19 cellular contexts compared by ENCODE assay signal in genomic region chr3:156688849-156689452, GRCh38. TPM values are rescaled to one million over a fixed set of nuclear protein-coding genes. Genes with fewer than 3 reads are reported as not detected.
DNase-seq lines count a peak whose midpoint lies in the region; ATAC-seq, FAIRE-seq and TF ChIP-seq lines count a peak whose summit lies in the region.
"Had no signal": no experiment of that assay in that cellular context is flagged by ENCODE, and none has a peak within 500 bp of the region (broad histone marks: within the 10 kb centered on the region; RNA-seq: fewer than 3 reads in every experiment).

No MANE protein-coding gene starts in this region.

- H4K20me1 ChIP-seq in K562 (replicated peaks; ENCODE audit: control insufficient read depth, insufficient read depth, low read length) = peaks cover 20% of the 10 kb centered on the region; the same call in 1 of the 2 replicates

- 37% methylated on average over 5 of the region's 5 CpGs for WGBS in K562 (ENCODE audit: insufficient coverage, low coverage, missing lambda C conversion rate)

- peak overlapping the region; percentile 0 for H3K4me3 Mint-ChIP-seq in activated CD4-positive, alpha-beta T cell treated with anti-CD3 and anti-CD28 coated beads, Interleukin-2, amount 10 ng/mL, durations not matched to agents 24 days and 14 days
- H3K4me3 Mint-ChIP-seq: activated naive CD8-positive, alpha-beta T cell treated with anti-CD3 and anti-CD28 coated beads, Interleukin-2, amount 50 U/mL, for 24 hours; stimulated activated memory B cell treated with anti-CD40 and anti-IgM and Interleukin-4, amounts not matched to agents 10 μg/mL and 1 μg/mL and 100 μg/mL, for 72 hours had no signal

- TF ChIP-seq CTCF in HEK293 (tag by site-specific recombination; IDR thresholded peaks at IDR 0.05) (no peak), K562 (IDR thresholded peaks at IDR 0.05 in 2 of 3, conservative IDR thresholded peaks at IDR 0.05 in 1 of 3; ENCODE audit: insufficient read depth in 2 of 3, low read depth in 1 of 3, low read length in 3 of 3) (no peak), parathyroid adenoma (IDR thresholded peaks at IDR 0.05) (no peak)

- TF ChIP-seq RAD21 in K562 (CRISPR knock-in tag; conservative IDR thresholded peaks at IDR 0.05 in 1 of 2, IDR thresholded peaks at IDR 0.05 in 1 of 2) = no peak

- no peak overlapping the region for H3K27ac Mint-ChIP-seq in activated CD4-positive, alpha-beta T cell treated with anti-CD3 and anti-CD28 coated beads, Interleukin-2, amount 10 ng/mL, durations not matched to agents 24 days and 14 days
- H3K27ac Mint-ChIP-seq: activated naive CD8-positive, alpha-beta T cell treated with anti-CD3 and anti-CD28 coated beads, Interleukin-2, amount 50 U/mL, for 24 hours; stimulated activated memory B cell treated with anti-CD40 and anti-IgM and Interleukin-4, amounts not matched to agents 10 μg/mL and 1 μg/mL and 100 μg/mL, for 72 hours had no signal

- peaks cover 70% of the 10 kb centered on the region for H3K4me1 Mint-ChIP-seq in activated CD4-positive, alpha-beta T cell treated with anti-CD3 and anti-CD28 coated beads, Interleukin-2, amount 10 ng/mL, durations not matched to agents 24 days and 14 days

- BruUV-seq in K562 (replicated peaks; lab: Mats Ljungman, UMichigan) = no TSS peak

- in situ Hi-C loops in K562 (cut with MboI) = loop anchor here (10.0 to 25.0 kb wide), 3 partner anchors 396 to 552 kb away; no protein-coding TSS in a partner anchor

- ATAC-seq in K562 = peak; percentile 60
- no peak for ATAC-seq in HG03457 (IDR thresholded peaks at IDR 0.05; ENCODE audit: unreplicated experiment)
- ATAC-seq: stimulated activated memory B cell treated with anti-CD40 and anti-IgM and Interleukin-4, amounts not matched to agents 10 μg/mL and 1 μg/mL and 100 μg/mL, for 72 hours had no signal

- no peaks in the 10 kb centered on the region for H3K36me3 ChIP-seq in HEK293 (ENCODE audit: control insufficient read depth in 2 of 2, insufficient read depth in 1 of 2, low read length in 2 of 2)
- H3K36me3 ChIP-seq in K562 (ENCODE audit: control insufficient read depth, insufficient read depth, low read length) = peaks cover 51% of the 10 kb centered on the region; the same call in 2 of the 3 replicates
- H3K36me3 ChIP-seq in parathyroid adenoma (ENCODE audit: control insufficient read depth, insufficient read depth, low read length) = no peaks in the 10 kb centered on the region
- H3K36me3 ChIP-seq: HAP-1 had no signal

- no peak for FAIRE-seq in K562 (lab: Jason Lieb, UNC)

- H3K27ac ChIP-seq in HEK293 (ENCODE audit: extremely low read depth, low read depth, low read length) (no peak overlapping the region), K562 (ENCODE audit: extremely low read depth, low read depth, low read length) (0 out of 3 replicates have a peak overlapping the region, but pooled peaks have one; percentile 27), parathyroid adenoma (peak overlapping the region; percentile 76), substantia nigra (ENCODE audit: low read depth, low read length, poor library complexity, severe bottlenecking) (no peak overlapping the region)
- H3K27ac ChIP-seq: upper lobe of left lung had no signal

- H3K4me2 ChIP-seq in K562 (ENCODE audit: insufficient read depth, low read length) = peak overlapping the region; percentile 6; the same call in 1 of the 2 replicates
- H3K4me2 ChIP-seq in parathyroid adenoma (ENCODE audit: low read length) = peak overlapping the region; percentile 56

- TF ChIP-seq EP300 in K562 (IDR thresholded peaks at IDR 0.05; ENCODE audit: low read length) = no peak

- no peaks in the 10 kb centered on the region for H3K9me3 Mint-ChIP-seq in activated CD4-positive, alpha-beta T cell treated with anti-CD3 and anti-CD28 coated beads, Interleukin-2, amount 10 ng/mL, durations not matched to agents 24 days and 14 days
- H3K9me3 Mint-ChIP-seq: activated naive CD8-positive, alpha-beta T cell treated with anti-CD3 and anti-CD28 coated beads, Interleukin-2, amount 50 U/mL, for 24 hours; stimulated activated memory B cell treated with anti-CD40 and anti-IgM and Interleukin-4, amounts not matched to agents 10 μg/mL and 1 μg/mL and 100 μg/mL, for 72 hours had no signal

- peaks cover 39% of the 10 kb centered on the region for H3K36me3 Mint-ChIP-seq in activated CD4-positive, alpha-beta T cell treated with anti-CD3 and anti-CD28 coated beads, Interleukin-2, amount 10 ng/mL, durations not matched to agents 24 days and 14 days (ENCODE audit: low read depth)

- intact Hi-C loops in activated CD4-positive, alpha-beta T cell treated with anti-CD3 and anti-CD28 coated beads, Interleukin-2, amount 10 ng/mL, durations not matched to agents 24 days and 14 days (cut with micrococcal nuclease) = loop anchor here (5.0 kb wide), 1 partner anchor 33 kb away; no protein-coding TSS in a partner anchor
- intact Hi-C loops in K562 (cut with micrococcal nuclease) = loop anchor here (5.0 kb wide), 1 partner anchor 128 kb away; no protein-coding TSS in a partner anchor

- CTCF ChIA-PET in HEK293 (lab: Yijun Ruan, JAX) = no interaction called here
- CTCF ChIA-PET in K562 (lab: Yijun Ruan, JAX; ENCODE audit: low intra/inter-chr PET ratio) = no interaction called here

- no peak for DNase-seq in activated CD4-positive, alpha-beta T cell treated with anti-CD3 and anti-CD28 coated beads, Interleukin-2, amount 10 ng/mL, durations not matched to agents 24 days and 14 days
- no peak for DNase-seq in activated CD4-positive, alpha-beta T cell treated with anti-CD3 and anti-CD28 coated beads for 1 hour
- no peak for DNase-seq in K562 (ENCODE audit: extremely low read depth in 1 of 4, low spot score in 3 of 4)
- no peak for DNase-seq in substantia nigra (lab: John Stamatoyannopoulos, UW)
- no peak for DNase-seq in kidney tubule cell (ENCODE audit: low spot score)
- DNase-seq: activated CD4-positive, CD25-positive, alpha-beta regulatory T cell treated with anti-CD3 and anti-CD28 coated beads, Interleukin-2, amount 50 U/mL, for 72 hours; activated naive CD8-positive, alpha-beta T cell treated with anti-CD3 and anti-CD28 coated beads, Interleukin-2, amount 50 U/mL, for 24 hours; central memory CD4-positive, alpha-beta T cell; foreskin melanocyte; mesenchymal stem cell; NCI-H526 treated with DMSO at 0.1 percent for 48 hours; nucleus accumbens; RPMI8226; upper lobe of left lung had no signal

- H3K4me3 ChIP-seq in HEK293 (ENCODE audit: low read depth, low read length) (no peak overlapping the region), K562 (no peak overlapping the region), parathyroid adenoma (ENCODE audit: low read depth, low read length) (no peak overlapping the region)
- H3K4me3 ChIP-seq: HAP-1, upper lobe of left lung had no signal

- TF ChIP-seq POLR2A in K562 (conservative IDR thresholded peaks at IDR 0.05) = no peak

- H2AFZ ChIP-seq in K562 (ENCODE audit: low read depth, low read length) = no peak overlapping the region
- H2AFZ ChIP-seq in parathyroid adenoma = no peak overlapping the region

- H3K27me3 ChIP-seq in K562 (ENCODE audit: control insufficient read depth in 2 of 2, insufficient read depth in 2 of 2, low read length in 2 of 2) (no peaks in the 10 kb centered on the region), parathyroid adenoma (ENCODE audit: control insufficient read depth, insufficient read depth, low read length) (no peaks in the 10 kb centered on the region)
- H3K27me3 ChIP-seq: upper lobe of left lung had no signal

- no peaks in the 10 kb centered on the region for H3K27me3 Mint-ChIP-seq in activated CD4-positive, alpha-beta T cell treated with anti-CD3 and anti-CD28 coated beads, Interleukin-2, amount 10 ng/mL, durations not matched to agents 24 days and 14 days
- H3K27me3 Mint-ChIP-seq: activated naive CD8-positive, alpha-beta T cell treated with anti-CD3 and anti-CD28 coated beads, Interleukin-2, amount 50 U/mL, for 24 hours; stimulated activated memory B cell treated with anti-CD40 and anti-IgM and Interleukin-4, amounts not matched to agents 10 μg/mL and 1 μg/mL and 100 μg/mL, for 72 hours had no signal

- H3K9me3 ChIP-seq in HEK293 (ENCODE audit: control insufficient read depth, insufficient read depth, low read depth, low read length) (no peaks in the 10 kb centered on the region), K562 (replicated peaks; ENCODE audit: control insufficient read depth, insufficient read depth, low read depth, low read length) (no peaks in the 10 kb centered on the region), parathyroid adenoma (ENCODE audit: control insufficient read depth, low read length) (no peaks in the 10 kb centered on the region)
- H3K9me3 ChIP-seq: HAP-1, upper lobe of left lung had no signal

- POLR2A ChIA-PET in HEK293 (lab: Yijun Ruan, JAX) = no interaction called here
- POLR2A ChIA-PET in K562 (lab: Yijun Ruan, JAX) = interaction anchor here (0.5 to 1.8 kb wide), 9 partner anchors 10 to 400 kb away, joined by 3 to 14 read pairs (median 3); partner anchors contain the start of gene SSR3

- no peak overlapping the region for H3K9ac ChIP-seq in K562 (ENCODE audit: insufficient read depth in 1 of 2, low read depth in 2 of 2, low read length in 2 of 2)
- H3K9ac ChIP-seq in parathyroid adenoma = no peak overlapping the region

- H3K9me1 ChIP-seq in K562 (ENCODE audit: control insufficient read depth, insufficient read depth, low read length) = no peaks in the 10 kb centered on the region

- H3K79me2 ChIP-seq in K562 (ENCODE audit: control insufficient read depth, insufficient read depth, low read length) (peaks cover 98% of the 10 kb centered on the region), parathyroid adenoma (peaks cover 66% of the 10 kb centered on the region)

- H3K4me1 ChIP-seq in HEK293 (ENCODE audit: control insufficient read depth, insufficient read depth, low read length) = 0 out of 2 replicates have a peak, but pooled peaks cover 4% of the 10 kb centered on the region
- peaks cover 0 to 53% of the 10 kb centered on the region in 2 experiments; a peak in 3 of 5 replicates for H3K4me1 ChIP-seq in K562 (replicated peaks in 1 of 2; ENCODE audit: control insufficient read depth in 2 of 2, insufficient read depth in 2 of 2, low read length in 2 of 2)
- H3K4me1 ChIP-seq in parathyroid adenoma = peaks cover 30% of the 10 kb centered on the region

RNA-seq across cellular contexts. Expression of gene TIPARP, which starts 14.6 kb away (rescaled TPM):
- total RNA-seq in activated CD4-positive, alpha-beta T cell treated with anti-CD3 and anti-CD28 coated beads, Interleukin-2, amount 10 ng/mL, durations not matched to agents 24 days and 14 days = 17.7 and 18.7 TPM in 2 replicates
- total RNA-seq in K562 (2011; cell fraction: chromatin; rRNA removed; ENCODE audit: low replicate concordance) = 28.7 and 54.2 TPM in 2 replicates
- 10.3 and 12.6 TPM in 2 replicates for total RNA-seq in K562 (2011; cell fraction: nucleolus; rRNA removed)
- total RNA-seq in K562 (2011; cell fraction: nucleoplasm; rRNA removed) = 17.4 and 19.8 TPM in 2 replicates
- total RNA-seq in K562 (2014; rRNA removed) (15.1 and 15.8 TPM in 2 replicates), K562 (2014; rRNA removed; fragmentation: Illumina TruSeq; extraction: Trizol) (23.6 and 27.5 TPM in 2 replicates), K562 (2015; rRNA removed; fragmentation: Illumina TruSeq; extraction: Trizol) (29.4 TPM in 2 replicates), K562 (2021) (14.6 and 16.1 TPM in 2 replicates)
- polyA plus RNA-seq in K562 (2011; rRNA removed) (11.9 and 12.2 TPM in 2 replicates), K562 (2014; fragmentation: Illumina TruSeq; extraction: Trizol) (18.3 and 20.4 TPM in 2 replicates), K562 (2014; fragmentation: Nextera tagmentation; extraction: Ambion mirVana) (1 to 10 TPM; 2.4 to 3.5 TPM), K562 (2014; rRNA removed) (8.3 and 9.8 TPM in 2 replicates)
- polyA plus RNA-seq in K562 (2011; cell fraction: cytosol; rRNA removed) = 3.2 and 4.4 TPM in 2 replicates
- polyA plus RNA-seq in K562 (2011; cell fraction: nucleus; rRNA removed) = 9.7 and 13.4 TPM in 2 replicates
- 15.9 and 21.4 TPM in 2 replicates for polyA plus RNA-seq in K562 (2012)
- 16.7 and 20.8 TPM in 2 replicates for polyA minus RNA-seq in K562 (2011; rRNA and poly(A)+ RNA removed)
- polyA minus RNA-seq in K562 (2011; cell fraction: cytosol; rRNA and poly(A)+ RNA removed) = 9.1 and 11.1 TPM in 2 replicates
- 17.1 and 47.2 TPM in 2 replicates for polyA minus RNA-seq in K562 (2011; cell fraction: nucleus; rRNA and poly(A)+ RNA removed)

Comparison
In these comparisons a context has a peak if more than half of its experiments do, and no peak if none do; other contexts are left out.
1. H3K27ac ChIP-seq: peak in K562 (single experiment) and parathyroid adenoma (single experiment); none in HEK293 (single experiment) and substantia nigra (single experiment).